1 cellular context compared by ENCODE assay signal in the genomic region with DNA sequence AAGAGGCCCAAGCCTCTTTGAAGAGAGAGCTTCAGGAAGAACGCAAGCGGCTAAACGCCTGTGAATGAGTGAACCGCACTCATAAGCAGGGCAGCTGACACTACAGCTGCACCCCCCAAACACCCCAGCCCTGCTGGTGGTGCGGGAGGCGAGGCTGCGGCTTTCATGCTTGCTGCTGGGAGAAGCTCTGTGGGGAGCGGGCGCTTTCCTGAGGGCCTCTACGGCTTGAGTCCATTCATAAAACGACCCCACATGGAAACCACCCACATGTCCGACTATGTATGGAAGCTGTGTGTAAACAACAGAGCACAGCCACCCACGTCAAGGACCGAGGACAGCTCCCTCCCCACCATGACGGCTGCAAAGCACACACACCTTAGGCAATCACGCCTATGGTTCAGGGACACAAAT.
A peak's percentile ranks its signal among the peaks of the same experiment; 100 is the strongest.
TF ChIP-seq lines count a peak whose summit lies in the region.

No MANE protein-coding gene starts in this region.

TF ChIP-seq in PFSK-1, 5 proteins besides CTCF, POLR2A, EP300 and RAD21 (continued from another document):
- TF ChIP-seq, protein P1, sequence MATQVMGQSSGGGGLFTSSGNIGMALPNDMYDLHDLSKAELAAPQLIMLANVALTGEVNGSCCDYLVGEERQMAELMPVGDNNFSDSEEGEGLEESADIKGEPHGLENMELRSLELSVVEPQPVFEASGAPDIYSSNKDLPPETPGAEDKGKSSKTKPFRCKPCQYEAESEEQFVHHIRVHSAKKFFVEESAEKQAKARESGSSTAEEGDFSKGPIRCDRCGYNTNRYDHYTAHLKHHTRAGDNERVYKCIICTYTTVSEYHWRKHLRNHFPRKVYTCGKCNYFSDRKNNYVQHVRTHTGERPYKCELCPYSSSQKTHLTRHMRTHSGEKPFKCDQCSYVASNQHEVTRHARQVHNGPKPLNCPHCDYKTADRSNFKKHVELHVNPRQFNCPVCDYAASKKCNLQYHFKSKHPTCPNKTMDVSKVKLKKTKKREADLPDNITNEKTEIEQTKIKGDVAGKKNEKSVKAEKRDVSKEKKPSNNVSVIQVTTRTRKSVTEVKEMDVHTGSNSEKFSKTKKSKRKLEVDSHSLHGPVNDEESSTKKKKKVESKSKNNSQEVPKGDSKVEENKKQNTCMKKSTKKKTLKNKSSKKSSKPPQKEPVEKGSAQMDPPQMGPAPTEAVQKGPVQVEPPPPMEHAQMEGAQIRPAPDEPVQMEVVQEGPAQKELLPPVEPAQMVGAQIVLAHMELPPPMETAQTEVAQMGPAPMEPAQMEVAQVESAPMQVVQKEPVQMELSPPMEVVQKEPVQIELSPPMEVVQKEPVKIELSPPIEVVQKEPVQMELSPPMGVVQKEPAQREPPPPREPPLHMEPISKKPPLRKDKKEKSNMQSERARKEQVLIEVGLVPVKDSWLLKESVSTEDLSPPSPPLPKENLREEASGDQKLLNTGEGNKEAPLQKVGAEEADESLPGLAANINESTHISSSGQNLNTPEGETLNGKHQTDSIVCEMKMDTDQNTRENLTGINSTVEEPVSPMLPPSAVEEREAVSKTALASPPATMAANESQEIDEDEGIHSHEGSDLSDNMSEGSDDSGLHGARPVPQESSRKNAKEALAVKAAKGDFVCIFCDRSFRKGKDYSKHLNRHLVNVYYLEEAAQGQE (IDR thresholded peaks at IDR 0.05; ENCODE audit: insufficient read depth in 1 of 2, low read depth in 2 of 2, low read length in 2 of 2), result peak; percentile 80 to 88
TF ChIP-seq in PFSK-1: peak in this region for 1.
